22 cellular contexts compared by ENCODE assay signal in the genomic region with DNA sequence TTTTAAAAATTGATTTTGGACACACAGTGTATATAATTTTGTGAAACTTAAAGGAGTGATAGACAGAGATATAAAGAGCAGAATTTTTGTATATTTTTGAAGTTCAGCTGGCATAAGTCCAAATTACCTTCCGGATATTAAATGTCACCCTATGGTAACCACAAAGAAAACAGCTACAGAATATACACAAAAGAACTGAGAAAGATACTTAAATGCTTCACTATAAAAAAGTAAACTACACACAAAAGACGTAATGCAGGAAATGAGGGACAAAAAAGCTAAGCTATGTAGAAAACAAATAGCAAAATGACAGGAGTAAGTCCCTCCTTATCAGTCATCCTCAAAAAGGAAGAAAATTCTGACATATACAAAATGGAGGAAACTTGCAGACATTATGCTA. TPM values are rescaled to one million over a fixed set of nuclear protein-coding genes. Genes with fewer than 3 reads are reported as not detected.
DNase-seq lines count a peak whose midpoint lies in the region; ATAC-seq and TF ChIP-seq lines count a peak whose summit lies in the region.
"Had no signal": no experiment of that assay in that cellular context is flagged by ENCODE, and none has a peak within 500 bp of the region (broad histone marks: within the 10 kb centered on the region; RNA-seq: fewer than 3 reads in every experiment).

No MANE protein-coding gene starts in this region.

- no peak overlapping the region for H3K4me3 ChIP-seq in CD8-positive, alpha-beta T cell (ENCODE audit: low read depth, low read length)
- H3K4me3 ChIP-seq in naive thymus-derived CD4-positive, alpha-beta T cell (ENCODE audit: low read length): peak overlapping the region; percentile 11
- H3K4me3 ChIP-seq in brain microvascular endothelial cell (ENCODE audit: low read depth, low read length): no peak overlapping the region
- H3K4me3 ChIP-seq in Caco-2 (ENCODE audit: low read depth, low read length): no peak overlapping the region
- H3K4me3 ChIP-seq: adrenal gland, stomach, transverse colon had no signal

- peaks cover 4% of the 10 kb centered on the region for H3K4me1 ChIP-seq in CD8-positive, alpha-beta T cell (ENCODE audit: insufficient read depth, low read length)
- peaks cover 22 to 23% of the 10 kb centered on the region in 2 donors for H3K4me1 ChIP-seq in naive thymus-derived CD4-positive, alpha-beta T cell (ENCODE audit: control insufficient read depth in 2 of 2, insufficient read depth in 2 of 2, low read length in 2 of 2)
- H3K4me1 ChIP-seq in Caco-2: no peaks in the 10 kb centered on the region
- H3K4me1 ChIP-seq: adrenal gland, stomach had no signal

- no peaks in the 10 kb centered on the region for H3K27me3 ChIP-seq in CD8-positive, alpha-beta T cell (ENCODE audit: insufficient read depth, low read length)
- no peaks in the 10 kb centered on the region for H3K27me3 ChIP-seq in naive thymus-derived CD4-positive, alpha-beta T cell (ENCODE audit: control insufficient read depth in 2 of 2, insufficient read depth in 2 of 2, low read length in 2 of 2)
- H3K27me3 ChIP-seq in brain microvascular endothelial cell (replicated peaks) (no peaks in the 10 kb centered on the region), Caco-2 (replicated peaks; ENCODE audit: control insufficient read depth, insufficient read depth, low read length) (no peaks in the 10 kb centered on the region)
- H3K27me3 ChIP-seq: adrenal gland, stomach, transverse colon had no signal

- POLR2A ChIA-PET in CD8-positive, alpha-beta T cell (lab: Charles Lee): interaction anchor here (1.6 kb wide), 1 partner anchor 29 kb away, joined by 6 read pairs; a partner anchor contains a TSS
- POLR2A ChIA-PET in activated CD8-positive, alpha-beta T cell treated with anti-CD3 and anti-CD28 coated beads for 36 hours (lab: Charles Lee): interaction anchor here (1.2 kb wide), 1 partner anchor 26 kb away, joined by 4 read pairs; no protein-coding TSS in a partner anchor
- POLR2A ChIA-PET in naive thymus-derived CD4-positive, alpha-beta T cell (lab: Charles Lee): interaction anchor here (0.7 to 2.0 kb wide), 3 partner anchors 10 to 45 kb away, joined by 3 to 9 read pairs (median 3); a partner anchor contains a TSS
- POLR2A ChIA-PET in Caco-2 (lab: Charles Lee): no interaction called here

- peaks cover 22% of the 10 kb centered on the region for H3K36me3 ChIP-seq in CD8-positive, alpha-beta T cell (ENCODE audit: insufficient read depth, low read length)
- H3K36me3 ChIP-seq in naive thymus-derived CD4-positive, alpha-beta T cell (ENCODE audit: control insufficient read depth in 2 of 3, insufficient read depth in 3 of 3, low read length in 3 of 3): peaks cover 3 to 31% (median 11%) of the 10 kb centered on the region in 3 experiments
- H3K36me3 ChIP-seq in brain microvascular endothelial cell (replicated peaks) (no peaks in the 10 kb centered on the region), Caco-2 (ENCODE audit: control insufficient read depth, insufficient read depth, low read length) (no peaks in the 10 kb centered on the region)

- TF ChIP-seq CTCF in CD8-positive, alpha-beta T cell (IDR thresholded peaks at IDR 0.05): no peak
- no peak for TF ChIP-seq CTCF in activated CD8-positive, alpha-beta T cell treated with anti-CD3 and anti-CD28 coated beads for 36 hours (IDR thresholded peaks at IDR 0.05)
- no peak for TF ChIP-seq CTCF in brain microvascular endothelial cell (IDR thresholded peaks at IDR 0.05; ENCODE audit: low read depth, low read length, missing control alignments)
- TF ChIP-seq CTCF in Caco-2 (IDR thresholded peaks at IDR 0.05; ENCODE audit: insufficient read depth in 1 of 2, low read depth in 1 of 2, low read length in 1 of 2, severe bottlenecking in 1 of 2, unreplicated experiment in 1 of 2): no peak

- H3K9me3 ChIP-seq in CD8-positive, alpha-beta T cell (ENCODE audit: low read length): peaks cover 3% of the 10 kb centered on the region
- H3K9me3 ChIP-seq in naive thymus-derived CD4-positive, alpha-beta T cell (ENCODE audit: control insufficient read depth in 2 of 3, low read length in 3 of 3): peaks cover 0 to 6% (median 0%) of the 10 kb centered on the region in 3 experiments
- H3K9me3 ChIP-seq in Caco-2: no peaks in the 10 kb centered on the region
- H3K9me3 ChIP-seq: adrenal gland had no signal

- H3K4me3 Mint-ChIP-seq in CD8-positive, alpha-beta T cell: peak overlapping the region; percentile 16
- no peak overlapping the region for H3K4me3 Mint-ChIP-seq in activated CD8-positive, alpha-beta T cell treated with anti-CD3 and anti-CD28 coated beads for 36 hours
- H3K4me3 Mint-ChIP-seq in naive thymus-derived CD4-positive, alpha-beta T cell: peak overlapping the region in 8 of 10 donors; percentile 9 to 60 (median 32)
- H3K4me3 Mint-ChIP-seq in Caco-2 (ENCODE audit: unreplicated experiment): no peak overlapping the region
- H3K4me3 Mint-ChIP-seq: memory B cell had no signal

- intact Hi-C loops in CD8-positive, alpha-beta T cell (cut with DNase I, micrococcal nuclease): loop anchor here in 1 of 2 experiments (5.0 kb wide), 1 partner anchor 35 kb away; no protein-coding TSS in a partner anchor
- intact Hi-C loops in activated CD8-positive, alpha-beta T cell treated with anti-CD3 and anti-CD28 coated beads for 36 hours (cut with micrococcal nuclease): loop anchor here (5.0 kb wide), 1 partner anchor 95 kb away; no protein-coding TSS in a partner anchor
- intact Hi-C loops in naive thymus-derived CD4-positive, alpha-beta T cell (cut with micrococcal nuclease): loop anchor here in 1 of 2 donors (1.0 to 5.0 kb wide), 2 partner anchors 29 to 35 kb away; a partner anchor contains a TSS
- intact Hi-C loops in Caco-2 (cut with micrococcal nuclease; ENCODE audit: unreplicated experiment): loop anchor here (10.0 kb wide), 1 partner anchor 113 kb away; no protein-coding TSS in a partner anchor

- no peak overlapping the region for H3K27ac ChIP-seq in CD8-positive, alpha-beta T cell (ENCODE audit: low read depth, low read length)
- peak overlapping the region; percentile 50 for H3K27ac ChIP-seq in naive thymus-derived CD4-positive, alpha-beta T cell (ENCODE audit: low read depth, low read length)
- H3K27ac ChIP-seq in brain microvascular endothelial cell: no peak overlapping the region
- H3K27ac ChIP-seq: adrenal gland, stomach, transverse colon, VCaP had no signal

- H3K27me3 Mint-ChIP-seq in CD8-positive, alpha-beta T cell (ENCODE audit: low read depth): no peaks in the 10 kb centered on the region
- no peaks in the 10 kb centered on the region for H3K27me3 Mint-ChIP-seq in activated CD8-positive, alpha-beta T cell treated with anti-CD3 and anti-CD28 coated beads for 36 hours
- no peaks in the 10 kb centered on the region for H3K27me3 Mint-ChIP-seq in naive thymus-derived CD4-positive, alpha-beta T cell
- H3K27me3 Mint-ChIP-seq in Caco-2 (ENCODE audit: insufficient read depth, unreplicated experiment): no peaks in the 10 kb centered on the region
- H3K27me3 Mint-ChIP-seq: memory B cell had no signal

- peak; percentile 63 for ATAC-seq in CD8-positive, alpha-beta T cell
- peak; percentile 51 for ATAC-seq in activated CD8-positive, alpha-beta T cell treated with anti-CD3 and anti-CD28 coated beads for 36 hours
- ATAC-seq in naive thymus-derived CD4-positive, alpha-beta T cell: peak; percentile 41
- ATAC-seq in HG03439 (IDR thresholded peaks at IDR 0.05; ENCODE audit: unreplicated experiment): no peak

- BruUV-seq in Caco-2 (replicated peaks; lab: Mats Ljungman, UMichigan): no TSS peak

- H3K9me3 Mint-ChIP-seq in CD8-positive, alpha-beta T cell: peaks cover 20% of the 10 kb centered on the region
- peaks cover 14% of the 10 kb centered on the region for H3K9me3 Mint-ChIP-seq in activated CD8-positive, alpha-beta T cell treated with anti-CD3 and anti-CD28 coated beads for 36 hours
- H3K9me3 Mint-ChIP-seq in naive thymus-derived CD4-positive, alpha-beta T cell: peaks cover 5 to 29% (median 14%) of the 10 kb centered on the region in 11 donors
- no peaks in the 10 kb centered on the region for H3K9me3 Mint-ChIP-seq in Caco-2 (ENCODE audit: unreplicated experiment)

- CTCF ChIA-PET in CD8-positive, alpha-beta T cell (lab: Charles Lee): no interaction called here
- CTCF ChIA-PET in activated CD8-positive, alpha-beta T cell treated with anti-CD3 and anti-CD28 coated beads for 36 hours (lab: Charles Lee): interaction anchor here (0.9 to 1.5 kb wide), 3 partner anchors 29 to 110 kb away, joined by 3 to 4 read pairs (median 3); a partner anchor contains a TSS
- CTCF ChIA-PET in naive thymus-derived CD4-positive, alpha-beta T cell (lab: Charles Lee): no interaction called here
- CTCF ChIA-PET in Caco-2 (lab: Charles Lee): no interaction called here

- H3K4me1 Mint-ChIP-seq in CD8-positive, alpha-beta T cell (ENCODE audit: low read depth): peaks cover 25% of the 10 kb centered on the region
- H3K4me1 Mint-ChIP-seq in activated CD8-positive, alpha-beta T cell treated with anti-CD3 and anti-CD28 coated beads for 36 hours (ENCODE audit: low read depth): peaks cover 30% of the 10 kb centered on the region
- peaks cover 11 to 40% (median 29%) of the 10 kb centered on the region in 7 donors for H3K4me1 Mint-ChIP-seq in naive thymus-derived CD4-positive, alpha-beta T cell
- no peaks in the 10 kb centered on the region for H3K4me1 Mint-ChIP-seq in Caco-2 (ENCODE audit: low read depth, unreplicated experiment)

- DNase-seq in NCI-H2171 treated with DMSO at 0.1 percent for 48 hours (lab: John Stamatoyannopoulos, UW): peak; percentile 3
- DNase-seq in NCI-H2171 (lab: John Stamatoyannopoulos, UW): no peak
- no peak for DNase-seq in CD8-positive, alpha-beta T cell
- no peak for DNase-seq in activated CD8-positive, alpha-beta T cell treated with anti-CD3 and anti-CD28 coated beads for 36 hours
- DNase-seq in naive thymus-derived CD4-positive, alpha-beta T cell: peak in 6 of 9 donors; percentile 5 to 53 (median 24)
- no peak for DNase-seq in brain microvascular endothelial cell
- DNase-seq in Caco-2: no peak
- DNase-seq: 8988T; activated CD4-positive, alpha-beta T cell treated with anti-CD3 and anti-CD28 coated beads, Interleukin-2, amount 50 U/mL, for 48 hours; adrenal gland; cortex of kidney; EL; NCI-H1417 treated with DMSO at 0.1 percent for 48 hours; NCI-H2107; NCI-H510A; stimulated activated CD4-positive, alpha-beta T cell treated with anti-CD3 and anti-CD28 coated beads, Interleukin-4, amount 100 ng/mL, for 24 hours; stomach; transverse colon had no signal

- in situ Hi-C loops in brain microvascular endothelial cell (cut with HindIII; ENCODE audit: low pct_ligation_motif_present, low sequenced_read_pairs): no loop called here

- peak overlapping the region; percentile 87 for H3K27ac Mint-ChIP-seq in CD8-positive, alpha-beta T cell
- peak overlapping the region; percentile 79 for H3K27ac Mint-ChIP-seq in activated CD8-positive, alpha-beta T cell treated with anti-CD3 and anti-CD28 coated beads for 36 hours
- H3K27ac Mint-ChIP-seq in naive thymus-derived CD4-positive, alpha-beta T cell: peak overlapping the region; percentile 13 to 94 (median 82)
- no peak overlapping the region for H3K27ac Mint-ChIP-seq in Caco-2 (ENCODE audit: unreplicated experiment)
- H3K27ac Mint-ChIP-seq: memory B cell had no signal

- peaks cover 70% of the 10 kb centered on the region for H3K36me3 Mint-ChIP-seq in CD8-positive, alpha-beta T cell
- peaks cover 65% of the 10 kb centered on the region for H3K36me3 Mint-ChIP-seq in activated CD8-positive, alpha-beta T cell treated with anti-CD3 and anti-CD28 coated beads for 36 hours (ENCODE audit: low read depth)
- H3K36me3 Mint-ChIP-seq in naive thymus-derived CD4-positive, alpha-beta T cell: peaks cover 26 to 70% (median 67%) of the 10 kb centered on the region in 5 donors
- peaks cover 7% of the 10 kb centered on the region for H3K36me3 Mint-ChIP-seq in Caco-2 (ENCODE audit: insufficient read depth, unreplicated experiment)

RNA-seq across cellular contexts. Expression of a gene that starts 29.4 kb away (rescaled TPM):
- total RNA-seq in CD8-positive, alpha-beta T cell: 1 to 10 TPM; 5.9 to 6.3 TPM
- total RNA-seq in activated CD8-positive, alpha-beta T cell treated with anti-CD3 and anti-CD28 coated beads for 36 hours: 1 to 10 TPM; 4.0 to 4.1 TPM
- 10 to 100 TPM in 4 of 5 experiments, 1 to 10 TPM in 1; 9.3 to 15.2 (median 13.6) TPM for total RNA-seq in naive thymus-derived CD4-positive, alpha-beta T cell
- 1 to 10 TPM; 7.6 to 7.9 TPM for polyA plus RNA-seq in naive thymus-derived CD4-positive, alpha-beta T cell
- total RNA-seq in Caco-2 (2022): not detected in 2 replicates
- total RNA-seq: MCF 10A had no signal

Comparison
In these comparisons a context has a peak if more than half of its experiments do, and no peak if none do; other contexts are left out.
1. DNase-seq: peak in NCI-H2171 treated with DMSO at 0.1 percent for 48 hours (single experiment) and naive thymus-derived CD4-positive, alpha-beta T cell (6 of 9); none in NCI-H2171 (single experiment), CD8-positive, alpha-beta T cell (0 of 7), activated CD8-positive, alpha-beta T cell treated with anti-CD3 and anti-CD28 coated beads for 36 hours (single experiment), brain microvascular endothelial cell (single experiment) and Caco-2 (0 of 2).
2. H3K4me3 Mint-ChIP-seq: peak in CD8-positive, alpha-beta T cell (single experiment) and naive thymus-derived CD4-positive, alpha-beta T cell (8 of 10); none in activated CD8-positive, alpha-beta T cell treated with anti-CD3 and anti-CD28 coated beads for 36 hours (single experiment) and Caco-2 (single experiment).